2 cellular contexts compared by ENCODE assay signal in the genomic region with DNA sequence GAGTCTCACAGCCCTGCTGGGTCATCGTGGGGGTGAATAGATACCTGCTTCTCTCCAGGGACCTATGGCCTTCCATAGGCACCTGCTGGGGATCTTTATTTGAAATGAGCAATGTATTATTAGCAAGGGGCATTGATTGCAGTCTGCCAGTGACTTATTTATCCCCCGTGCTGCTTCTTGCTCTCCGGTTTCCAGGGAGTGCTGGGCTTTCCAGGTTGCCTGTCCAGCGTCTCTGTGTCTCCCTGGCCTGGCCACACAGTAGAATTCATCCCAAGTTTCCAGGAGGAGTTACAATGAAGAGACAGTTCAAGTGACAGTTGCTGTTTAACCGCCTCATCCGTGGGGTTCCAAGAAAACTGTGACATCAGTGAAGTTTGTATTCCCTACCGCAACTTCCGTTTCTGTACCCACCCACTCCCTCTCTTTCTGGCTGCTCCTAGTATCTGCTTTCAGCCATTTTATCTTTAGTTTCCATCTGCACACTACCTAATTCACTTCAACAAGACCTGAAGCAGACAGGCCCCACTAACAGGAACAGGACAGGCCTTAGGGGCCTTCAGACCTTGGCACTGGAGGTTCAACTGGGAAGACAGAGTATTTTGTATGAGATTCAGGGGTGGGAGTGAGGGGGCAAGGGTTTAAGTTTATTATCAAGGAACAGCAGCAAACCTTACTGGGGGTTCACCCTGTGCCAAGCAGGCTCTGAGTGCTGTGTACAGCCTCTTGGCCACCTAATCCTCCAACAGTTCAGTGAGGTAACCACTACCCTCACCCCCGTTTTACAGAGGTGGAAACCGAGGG.
TF ChIP-seq lines count a peak whose summit lies in the region.

No MANE protein-coding gene starts in this region.

TF ChIP-seq in HepG2, 621 proteins besides CTCF, POLR2A, EP300 and RAD21:
- TF ChIP-seq ZNF841 (CRISPR knock-in tag; IDR thresholded peaks at IDR 0.05; ENCODE audit: borderline replicate concordance): no peak
- TF ChIP-seq MAFF (IDR thresholded peaks at IDR 0.05; ENCODE audit: low read depth, low read length): no peak
- no peak for TF ChIP-seq TBP (CRISPR knock-in tag; IDR thresholded peaks at IDR 0.05)
- TF ChIP-seq ZNF768 (CRISPR knock-in tag; IDR thresholded peaks at IDR 0.05): peak; percentile 52; the same call in 1 of the 2 replicates
- TF ChIP-seq CBX2 (IDR thresholded peaks at IDR 0.05; ENCODE audit: low read depth, low read length): no peak
- TF ChIP-seq CBX2 (CRISPR knock-in tag; IDR thresholded peaks at IDR 0.05; ENCODE audit: low read depth): no peak
- no peak for TF ChIP-seq HMG20A (CRISPR knock-in tag; IDR thresholded peaks at IDR 0.05; ENCODE audit: borderline replicate concordance)
TF ChIP-seq in HepG2: peak in this region for 1.

TF ChIP-seq in SK-N-SH, 30 proteins besides CTCF, POLR2A, EP300 and RAD21:
- TF ChIP-seq, protein P1, sequence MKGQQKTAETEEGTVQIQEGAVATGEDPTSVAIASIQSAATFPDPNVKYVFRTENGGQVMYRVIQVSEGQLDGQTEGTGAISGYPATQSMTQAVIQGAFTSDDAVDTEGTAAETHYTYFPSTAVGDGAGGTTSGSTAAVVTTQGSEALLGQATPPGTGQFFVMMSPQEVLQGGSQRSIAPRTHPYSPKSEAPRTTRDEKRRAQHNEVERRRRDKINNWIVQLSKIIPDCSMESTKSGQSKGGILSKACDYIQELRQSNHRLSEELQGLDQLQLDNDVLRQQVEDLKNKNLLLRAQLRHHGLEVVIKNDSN (IDR thresholded peaks at IDR 0.05; ENCODE audit: borderline replicate concordance, low read depth): no peak
- TF ChIP-seq EZH2phosphoT487 (IDR thresholded peaks at IDR 0.05; ENCODE audit: borderline replicate concordance, low read depth) (no peak), FOXJ3 (CRISPR knock-in tag; IDR thresholded peaks at IDR 0.05) (peak; percentile 44; the same call in 1 of the 2 replicates), MXI1 (IDR thresholded peaks at IDR 0.05; ENCODE audit: low read depth, low read length) (peak; percentile 47; the same call in 1 of the 2 replicates), GATA2 (CRISPR knock-in tag; IDR thresholded peaks at IDR 0.05) (peak; percentile 98), RCOR1 (IDR thresholded peaks at IDR 0.05; ENCODE audit: low read length) (peak; percentile 52; the same call in 1 of the 2 replicates), FOSL2 (IDR thresholded peaks at IDR 0.05; ENCODE audit: borderline replicate concordance, low read depth) (no peak), CHD2 (IDR thresholded peaks at IDR 0.05; ENCODE audit: low read length, partially characterized antibody) (peak; percentile 44), JUND (IDR thresholded peaks at IDR 0.05) (no peak), SMC3 (IDR thresholded peaks at IDR 0.05; ENCODE audit: low read depth, low read length) (peak; percentile 12; the same call in 1 of the 2 replicates)
- TF ChIP-seq, protein P2, sequence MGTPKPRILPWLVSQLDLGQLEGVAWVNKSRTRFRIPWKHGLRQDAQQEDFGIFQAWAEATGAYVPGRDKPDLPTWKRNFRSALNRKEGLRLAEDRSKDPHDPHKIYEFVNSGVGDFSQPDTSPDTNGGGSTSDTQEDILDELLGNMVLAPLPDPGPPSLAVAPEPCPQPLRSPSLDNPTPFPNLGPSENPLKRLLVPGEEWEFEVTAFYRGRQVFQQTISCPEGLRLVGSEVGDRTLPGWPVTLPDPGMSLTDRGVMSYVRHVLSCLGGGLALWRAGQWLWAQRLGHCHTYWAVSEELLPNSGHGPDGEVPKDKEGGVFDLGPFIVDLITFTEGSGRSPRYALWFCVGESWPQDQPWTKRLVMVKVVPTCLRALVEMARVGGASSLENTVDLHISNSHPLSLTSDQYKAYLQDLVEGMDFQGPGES (IDR thresholded peaks at IDR 0.05; ENCODE audit: low read depth, low read length): no peak
